In the genomic region with DNA sequence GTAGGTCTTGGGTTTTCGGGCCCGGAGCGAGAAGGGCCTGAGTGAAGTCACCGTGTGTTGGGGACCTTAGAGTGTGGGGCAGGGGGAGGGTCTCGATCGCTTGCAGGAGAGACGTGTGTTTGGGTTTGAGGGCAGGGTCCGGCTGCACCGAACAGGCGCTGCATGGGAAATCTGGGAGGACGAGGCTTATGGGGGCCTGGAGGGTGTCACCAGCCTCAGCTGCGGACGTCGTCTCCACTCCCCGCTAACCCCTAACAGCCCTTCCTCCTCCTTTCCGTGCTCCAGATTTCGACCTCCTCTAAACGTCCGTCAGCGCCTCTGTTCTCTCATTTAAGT, we compare ENCODE assay signal across 8 cellular contexts. TPM values are rescaled to one million over a fixed set of nuclear protein-coding genes. Genes with fewer than 3 reads are reported as not detected.
DNase-seq lines count a peak whose midpoint lies in the region; ATAC-seq and TF ChIP-seq lines count a peak whose summit lies in the region.
"Not testable (repeated sequence)": the region's sequence is repeated elsewhere in the genome, so short reads cannot be mapped to it uniquely, and the experiment has no call there.

No MANE protein-coding gene starts in this region.

- peaks cover 41% of the 10 kb centered on the region for H3K36me3 Mint-ChIP-seq in T-helper 1 cell treated with Interleukin-12 subunit alpha and Interleukin-12 subunit beta and Interleukin-4 antibody, amounts not matched to agents 30 μg/mL and 1 μg/mL, for 36 hours (ENCODE audit: low read depth)

- ATAC-seq in left lung = not testable (repeated sequence)

- not testable (repeated sequence) for H3K4me1 ChIP-seq in adrenal gland (replicated peaks in 1 of 2); esophagus (ENCODE audit: control insufficient read depth in 2 of 2, insufficient read depth in 2 of 2, low read length in 1 of 2); left lung; ovary (ENCODE audit: insufficient read depth)
- peaks cover 0 to 11% (median 4%) of the 10 kb centered on the region in 4 donors for H3K4me1 ChIP-seq in tibial artery

- H3K27ac ChIP-seq in adrenal gland = peak overlapping the region in 4 of 5 donors; percentile 55 to 93 (median 82)
- H3K27ac ChIP-seq in esophagus (ENCODE audit: low read depth in 2 of 2, low read length in 1 of 2) = peak overlapping the region; percentile 86 to 87
- H3K27ac ChIP-seq in left lung = peak overlapping the region in 1 of 2 donors; percentile 79
- peak overlapping the region; percentile 26 to 45 for H3K27ac ChIP-seq in ovary
- peak overlapping the region; percentile 82 to 84 for H3K27ac ChIP-seq in tibial artery

- H3K27ac Mint-ChIP-seq in T-helper 1 cell treated with Interleukin-12 subunit alpha and Interleukin-12 subunit beta and Interleukin-4 antibody, amounts not matched to agents 30 μg/mL and 1 μg/mL, for 36 hours = peak overlapping the region; percentile 88

- not testable (repeated sequence) for H3K27me3 Mint-ChIP-seq in T-helper 1 cell treated with Interleukin-12 subunit alpha and Interleukin-12 subunit beta and Interleukin-4 antibody, amounts not matched to agents 30 μg/mL and 1 μg/mL, for 36 hours (ENCODE audit: low read depth)

- peak overlapping the region; percentile 72 for H3K4me3 ChIP-seq in Jurkat, Clone E6-1 (ENCODE audit: low read length)
- peak overlapping the region; percentile 21 to 96 (median 92) for H3K4me3 ChIP-seq in adrenal gland
- peak overlapping the region; percentile 94 for H3K4me3 ChIP-seq in esophagus (ENCODE audit: low read depth in 1 of 2, low read length in 2 of 2)
- H3K4me3 ChIP-seq in left lung = peak overlapping the region; percentile 68 to 83
- peak overlapping the region; percentile 97 for H3K4me3 ChIP-seq in ovary
- H3K4me3 ChIP-seq in tibial artery = peak overlapping the region; percentile 88 to 90

- H3K4me3 Mint-ChIP-seq in T-helper 1 cell treated with Interleukin-12 subunit alpha and Interleukin-12 subunit beta and Interleukin-4 antibody, amounts not matched to agents 30 μg/mL and 1 μg/mL, for 36 hours = peak overlapping the region; percentile 91

- not testable (repeated sequence) for H3K9me3 ChIP-seq in adrenal gland (replicated peaks in 1 of 3); esophagus (ENCODE audit: control insufficient read depth in 2 of 2, insufficient read depth in 1 of 2, low read depth in 1 of 2, low read length in 1 of 2); left lung; ovary; tibial artery

- intact Hi-C loops in adrenal gland (cut with DNase I); left lung (cut with DNase I); ovary (cut with DNase I); tibial artery (cut with DNase I; ENCODE audit: low total_unique reads): not testable (repeated sequence)

- TF ChIP-seq EP300 in ovary (IDR thresholded peaks at IDR 0.05) = not testable (repeated sequence)

- TF ChIP-seq CTCF in adrenal gland (IDR thresholded peaks at IDR 0.05); left lung (IDR thresholded peaks at IDR 0.05); ovary (IDR thresholded peaks at IDR 0.05); tibial artery (IDR thresholded peaks at IDR 0.05): not testable (repeated sequence)

- not testable (repeated sequence) for H3K27me3 ChIP-seq in adrenal gland; esophagus (ENCODE audit: control insufficient read depth in 1 of 2, insufficient read depth in 2 of 2, low read length in 2 of 2); left lung; ovary; tibial artery

- peaks cover 18% of the 10 kb centered on the region for H3K4me1 Mint-ChIP-seq in T-helper 1 cell treated with Interleukin-12 subunit alpha and Interleukin-12 subunit beta and Interleukin-4 antibody, amounts not matched to agents 30 μg/mL and 1 μg/mL, for 36 hours (ENCODE audit: low read depth)

- 0 to 1% (median 1%) methylated on average over 9 to 20 of the region's 20 CpGs for WGBS in adrenal gland, 4 donors
- WGBS in esophagus, 2 donors = 2 to 3% methylated on average over 17 to 20 of the region's 20 CpGs
- 0 to 2% (median 1%) methylated on average over 20 of the region's 20 CpGs for WGBS in ovary, 3 donors

- not testable (repeated sequence) for TF ChIP-seq POLR2A in adrenal gland (IDR thresholded peaks at IDR 0.05); ovary (IDR thresholded peaks at IDR 0.05)

- DNase-seq in DMS 273 (lab: John Stamatoyannopoulos, UW; ENCODE audit: unreplicated experiment) = peak; percentile 47
- not testable (repeated sequence) for DNase-seq in Jurkat, Clone E6-1 (ENCODE audit: low read depth, low spot score); adrenal gland; left lung; ovary; tibial artery

- H3K36me3 ChIP-seq in adrenal gland (replicated peaks in 1 of 2) = peaks cover 0 to 15% of the 10 kb centered on the region in 2 donors
- H3K36me3 ChIP-seq in esophagus (ENCODE audit: control insufficient read depth in 2 of 2, insufficient read depth in 2 of 2, low read length in 1 of 2); ovary: not testable (repeated sequence)
- peaks cover 0 to 31% of the 10 kb centered on the region in 2 donors for H3K36me3 ChIP-seq in left lung
- H3K36me3 ChIP-seq in tibial artery = peaks cover 24 to 29% (median 26%) of the 10 kb centered on the region in 3 donors

- H3K9me3 Mint-ChIP-seq in T-helper 1 cell treated with Interleukin-12 subunit alpha and Interleukin-12 subunit beta and Interleukin-4 antibody, amounts not matched to agents 30 μg/mL and 1 μg/mL, for 36 hours = peaks cover 37% of the 10 kb centered on the region

RNA-seq across cellular contexts. Expression of gene RBAK, which starts 0.7 kb away (rescaled TPM):
- 10.0 TPM for polyA plus RNA-seq in Jurkat, Clone E6-1 (2012; ENCODE audit: insufficient read depth, insufficient read length)
- total RNA-seq in adrenal gland = 10 to 100 TPM in 2 of 8 donors, 1 to 10 TPM in 6; 4.1 to 12.1 (median 8.5) TPM
- 1 to 10 TPM; 4.6 to 9.8 (median 6.0) TPM for polyA plus RNA-seq in adrenal gland
- 1 to 10 TPM; 4.5 to 5.5 TPM for polyA plus RNA-seq in esophagus
- total RNA-seq in left lung = 10 to 100 TPM in 1 of 2 donors, 1 to 10 TPM in 1; 9.7 to 11.0 TPM
- total RNA-seq in ovary = 10 to 100 TPM in 4 of 7 donors, 1 to 10 TPM in 3; 6.7 to 12.8 (median 11.8) TPM
- 1 to 10 TPM; 4.7 to 6.5 TPM for polyA plus RNA-seq in ovary
